Comparison of ENCODE assay signal across 8 cellular contexts in the genomic region with DNA sequence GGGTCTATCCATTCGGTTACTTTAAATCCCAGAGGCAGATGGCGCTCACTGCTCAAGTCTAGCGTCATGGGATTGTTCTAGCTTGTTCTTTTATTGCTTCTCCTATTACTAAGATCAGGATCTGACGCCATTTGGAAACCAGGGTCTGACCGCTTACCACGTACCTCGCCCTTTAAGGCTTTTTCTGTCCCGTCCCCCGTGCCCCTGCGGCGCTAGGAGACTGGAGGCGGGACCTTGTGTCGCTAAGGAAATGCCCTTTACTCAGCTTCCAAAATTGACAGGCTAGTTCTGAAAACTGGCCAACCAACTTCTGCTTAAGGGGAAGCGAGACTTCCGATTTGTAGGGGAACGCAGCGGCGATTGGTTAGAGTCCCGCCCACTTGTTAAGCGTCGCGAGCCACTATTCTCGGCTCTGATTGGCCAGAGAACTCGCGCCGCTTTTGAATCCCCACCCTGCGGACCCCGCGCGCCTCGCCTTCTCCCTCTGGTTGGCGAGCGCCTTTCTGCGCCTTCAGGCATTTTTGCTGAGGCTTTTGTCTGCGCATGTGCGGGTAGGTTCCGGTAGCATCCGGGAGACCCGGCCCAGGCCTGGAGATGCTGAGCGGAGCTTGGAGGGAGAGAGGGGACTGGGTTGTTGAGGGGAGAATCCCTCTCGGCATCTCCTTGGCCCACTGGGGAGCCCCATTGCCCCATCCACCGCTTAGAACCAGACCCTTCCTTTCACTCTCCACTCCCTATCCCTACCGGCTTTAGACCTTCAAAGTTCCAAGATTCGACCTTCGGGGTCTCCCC.
A peak's percentile ranks its signal among the peaks of the same experiment; 100 is the strongest.
DNase-seq lines count a peak whose midpoint lies in the region; ATAC-seq and TF ChIP-seq lines count a peak whose summit lies in the region.

No MANE protein-coding gene starts in this region.

- no peaks in the 10 kb centered on the region for H3K36me3 ChIP-seq in brain microvascular endothelial cell (replicated peaks)
- no peaks in the 10 kb centered on the region for H3K36me3 ChIP-seq in iPS-15b (ENCODE audit: control insufficient read depth, insufficient read depth, low read length)

- DNase-seq in NCI-H1436 (lab: John Stamatoyannopoulos, UW): peak; percentile 100
- DNase-seq in UCSD-AML1 (lab: John Stamatoyannopoulos, UW; ENCODE audit: unreplicated experiment): peak; percentile 91
- DNase-seq in brain microvascular endothelial cell: peak; percentile 98
- peak; percentile 95 for DNase-seq in skeletal muscle cell (ENCODE audit: low read depth)
- DNase-seq in NCI-H1694 treated with DMSO at 0.1 percent for 48 hours (lab: John Stamatoyannopoulos, UW): no peak

- peak overlapping the region; percentile 91 for H3K9ac ChIP-seq in iPS-15b (ENCODE audit: low read depth, low read length)

- H3K27me3 ChIP-seq in brain microvascular endothelial cell (replicated peaks): no peaks in the 10 kb centered on the region
- H3K27me3 ChIP-seq in iPS-15b (ENCODE audit: control insufficient read depth, insufficient read depth, low read length): no peaks in the 10 kb centered on the region

- H3K9me3 ChIP-seq in iPS-15b (ENCODE audit: control insufficient read depth, insufficient read depth, low read length): no peaks in the 10 kb centered on the region

- ATAC-seq in HG02623 (IDR thresholded peaks at IDR 0.05; ENCODE audit: unreplicated experiment): peak; percentile 78

- peak overlapping the region; percentile 58 for H3K27ac ChIP-seq in brain microvascular endothelial cell

- H3K4me3 ChIP-seq in brain microvascular endothelial cell (ENCODE audit: low read depth, low read length): peak overlapping the region; percentile 54
- peak overlapping the region; percentile 94 for H3K4me3 ChIP-seq in iPS-15b (ENCODE audit: low read depth, low read length)
- H3K4me3 ChIP-seq in skeletal muscle cell (ENCODE audit: low read depth, low read length): peak overlapping the region; percentile 58

- H3K4me1 ChIP-seq in iPS-15b (ENCODE audit: control insufficient read depth, insufficient read depth, low read length): peaks cover 9% of the 10 kb centered on the region

- in situ Hi-C loops in brain microvascular endothelial cell (cut with HindIII; ENCODE audit: low pct_ligation_motif_present, low sequenced_read_pairs): no loop called here

- TF ChIP-seq CTCF in GM12873 (IDR thresholded peaks at IDR 0.05; ENCODE audit: insufficient read depth, low read depth, low read length, missing control alignments) (peak; percentile 10), brain microvascular endothelial cell (IDR thresholded peaks at IDR 0.05; ENCODE audit: low read depth, low read length, missing control alignments) (peak; percentile 28)
